Comparison of ENCODE assay signal across 14 cellular contexts in the genomic region with DNA sequence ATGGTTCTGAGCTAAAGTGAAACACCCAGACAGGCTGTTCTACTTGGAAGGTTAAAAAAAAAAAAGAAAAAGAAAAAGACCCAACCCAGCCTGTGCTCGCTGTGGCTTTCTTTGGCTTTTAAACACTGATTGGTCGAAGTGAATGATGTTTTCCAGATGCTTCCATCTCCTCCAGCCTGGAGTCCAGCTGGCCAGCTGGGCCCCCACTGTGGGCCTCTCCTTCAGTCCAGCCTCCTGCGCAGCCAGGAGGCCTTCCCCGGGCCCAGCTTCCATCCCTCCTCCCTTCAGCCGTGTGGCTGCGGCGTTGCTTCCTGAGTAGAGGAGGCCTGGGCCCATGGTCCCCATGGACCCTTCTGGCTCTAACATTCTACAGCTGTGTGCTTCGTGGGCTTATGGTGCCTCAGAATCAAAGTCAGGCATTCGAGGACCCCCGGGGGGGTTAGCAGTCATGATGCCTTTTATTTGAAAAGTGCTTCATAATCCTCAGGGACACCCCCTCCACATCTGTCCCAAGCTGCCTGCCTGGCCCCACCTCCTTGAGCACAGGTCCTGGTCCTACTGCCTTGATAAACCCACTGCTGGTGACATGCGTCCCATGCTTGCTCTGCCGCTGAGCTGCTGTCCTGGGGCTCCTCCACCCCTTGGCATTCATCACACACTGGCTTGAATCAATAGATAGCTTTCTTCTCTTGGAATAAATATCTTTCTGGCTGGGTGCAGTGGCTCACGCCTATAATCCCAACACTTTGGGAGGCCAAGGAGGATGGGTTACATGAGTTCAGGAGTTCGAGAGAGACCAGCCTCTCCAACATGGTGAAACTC. TPM values are rescaled to one million over a fixed set of nuclear protein-coding genes. Genes with fewer than 3 reads are reported as not detected.
DNase-seq lines count a peak whose midpoint lies in the region; ATAC-seq and TF ChIP-seq lines count a peak whose summit lies in the region.
"Had no signal": no experiment of that assay in that cellular context is flagged by ENCODE, and none has a peak within 500 bp of the region (broad histone marks: within the 10 kb centered on the region; RNA-seq: fewer than 3 reads in every experiment).

No MANE protein-coding gene starts in this region.

- H3K4me3 ChIP-seq in ovary, result no peak overlapping the region
- no peak overlapping the region for H3K4me3 ChIP-seq in aorta (ENCODE audit: low read length in 2 of 2)
- no peak overlapping the region for H3K4me3 ChIP-seq in BE2C (ENCODE audit: low read depth, low read length)

- H3K27me3 ChIP-seq in ovary, result no peaks in the 10 kb centered on the region
- no peaks in the 10 kb centered on the region for H3K27me3 ChIP-seq in aorta (ENCODE audit: control insufficient read depth in 1 of 2, insufficient read depth in 2 of 2, low read length in 1 of 2)
- H3K27me3 ChIP-seq in BE2C, result no peaks in the 10 kb centered on the region

- WGBS in ovary, 3 donors, result 26 to 32% (median 31%) methylated on average over 14 of the region's 14 CpGs
- 37 to 41% methylated on average over 14 of the region's 14 CpGs for WGBS in aorta, 2 donors

- H3K27ac ChIP-seq in ovary (peak overlapping the region in 1 of 2 donors; percentile 66), aorta (ENCODE audit: low read depth in 1 of 2, low read length in 2 of 2) (no peak overlapping the region)

- no peaks in the 10 kb centered on the region for H3K9me3 ChIP-seq in ovary
- no peaks in the 10 kb centered on the region for H3K9me3 ChIP-seq in aorta (ENCODE audit: control insufficient read depth, low read length)
- no peaks in the 10 kb centered on the region for H3K9me3 ChIP-seq in BE2C

- peak in 1 of 3 donors; percentile 30 for TF ChIP-seq CTCF in ovary (IDR thresholded peaks at IDR 0.05)
- no peak for TF ChIP-seq CTCF in BE2C (IDR thresholded peaks at IDR 0.05; ENCODE audit: low read depth, low read length)

- intact Hi-C loops in Right ventricle myocardium inferior (cut with DNase I), result loop anchor here (5.0 kb wide), 1 partner anchor 37 kb away; no protein-coding TSS in a partner anchor
- intact Hi-C loops in cardiac septum (cut with DNase I), result no loop called here
- intact Hi-C loops in Right ventricle myocardium superior (cut with DNase I), result no loop called here
- intact Hi-C loops in ovary (cut with DNase I), result no loop called here
- intact Hi-C loops in aorta (cut with DNase I), result no loop called here

- no peak for TF ChIP-seq EP300 in ovary (IDR thresholded peaks at IDR 0.05)

- DNase-seq in Right ventricle myocardium inferior (ENCODE audit: missing footprints) (peak; percentile 91), cardiac septum (ENCODE audit: low spot score) (no peak), Right ventricle myocardium superior (peak; percentile 89), ovary (peak; percentile 63 to 83 (median 79)), aorta (peak in 1 of 2 donors; percentile 70), cerebellar cortex (ENCODE audit: low spot score) (no peak), BE2C (no peak)
- DNase-seq: activated CD4-positive, alpha-beta memory T cell treated with anti-CD3 and anti-CD28 coated beads for 36 hours; hypothalamus; midbrain; T-helper 2 cell had no signal

- H3K36me3 ChIP-seq in ovary (no peaks in the 10 kb centered on the region), aorta (ENCODE audit: control insufficient read depth in 1 of 2, insufficient read depth in 2 of 2, low read length in 1 of 2) (no peaks in the 10 kb centered on the region), BE2C (no peaks in the 10 kb centered on the region)

- ATAC-seq in Right ventricle myocardium inferior (peak; percentile 98), Right ventricle myocardium superior (ENCODE audit: poor library complexity) (peak; percentile 96), aorta (ENCODE audit: low FRiP score) (peak; percentile 90), GM18520 (IDR thresholded peaks at IDR 0.05; ENCODE audit: unreplicated experiment) (no peak)

- TF ChIP-seq POLR2A in ovary (IDR thresholded peaks at IDR 0.05), result no peak

- peaks cover 4% of the 10 kb centered on the region for H3K4me1 ChIP-seq in ovary (ENCODE audit: insufficient read depth)
- no peaks in the 10 kb centered on the region for H3K4me1 ChIP-seq in aorta (ENCODE audit: control insufficient read depth in 1 of 2, insufficient read depth in 2 of 2, low read length in 2 of 2)
- peaks cover 4% of the 10 kb centered on the region; the same call in 1 of the 2 replicates for H3K4me1 ChIP-seq in BE2C

RNA-seq across cellular contexts. Expression of a gene that starts 42.2 kb away (rescaled TPM):
- total RNA-seq in Right ventricle myocardium inferior (113 TPM), cardiac septum (70.1 TPM), Right ventricle myocardium superior (89.5 TPM), ovary (100 to 1,000 TPM in 5 of 7 donors, 10 to 100 TPM in 2; 62.7 to 394 (median 189) TPM), aorta (1,000 to 10,000 TPM in 1 of 2 donors, 100 to 1,000 TPM in 1; 500 to 1,512 TPM)
- polyA plus RNA-seq in ovary (100 to 1,000 TPM in 1 of 2 donors, 10 to 100 TPM in 1; 81.7 to 196 TPM), aorta (100 to 1,000 TPM in 1 of 2 donors, 10 to 100 TPM in 1; 48.1 to 283 TPM)
- 10.3 TPM for polyA plus RNA-seq in BE2C (2012; ENCODE audit: insufficient read depth, insufficient read length, low read depth)
- total RNA-seq: activated CD4-positive, alpha-beta memory T cell treated with anti-CD3 and anti-CD28 coated beads for 36 hours; OCI-LY7 had no signal

RNA-seq across cellular contexts. Expression of a gene that starts 47.0 kb away (rescaled TPM):
- total RNA-seq in Right ventricle myocardium inferior (0.51 TPM), cardiac septum (not detected), Right ventricle myocardium superior (not detected), ovary (1 to 10 TPM in 4 of 7 donors, under 1 TPM in 2, not detected in 1; 0.60 to 7.5 (median 1.3) TPM), aorta (1 to 10 TPM in 1 of 2 donors, under 1 TPM in 1; 0.55 to 1.2 TPM)
- polyA plus RNA-seq in ovary (under 1 TPM; 0.25 to 0.33 TPM), aorta (under 1 TPM in 1 of 2 donors, not detected in 1; 0.31 TPM)
- 0.62 TPM for polyA plus RNA-seq in BE2C (2012; ENCODE audit: insufficient read depth, insufficient read length, low read depth)

RNA-seq across cellular contexts. Expression of a gene that starts 47.1 kb away (rescaled TPM):
- total RNA-seq in Right ventricle myocardium inferior (not detected), cardiac septum (not detected), Right ventricle myocardium superior (not detected), ovary (under 1 TPM in 1 of 7 donors, not detected in 6; 0.05 TPM), aorta (not detected)
- polyA plus RNA-seq in ovary (under 1 TPM in 1 of 2 donors, not detected in 1; 0.04 TPM), aorta (not detected)
- polyA plus RNA-seq in BE2C (2012; ENCODE audit: insufficient read depth, insufficient read length, low read depth), result not detected
- total RNA-seq: renal cortical epithelial cell had no signal

Comparison
In these comparisons a context has a peak if more than half of its experiments do, and no peak if none do; other contexts are left out.
1. DNase-seq: peak in Right ventricle myocardium inferior (single experiment), Right ventricle myocardium superior (single experiment) and ovary (5 of 5); none in cardiac septum (single experiment), cerebellar cortex (single experiment) and BE2C (single experiment).